In the genomic region with DNA sequence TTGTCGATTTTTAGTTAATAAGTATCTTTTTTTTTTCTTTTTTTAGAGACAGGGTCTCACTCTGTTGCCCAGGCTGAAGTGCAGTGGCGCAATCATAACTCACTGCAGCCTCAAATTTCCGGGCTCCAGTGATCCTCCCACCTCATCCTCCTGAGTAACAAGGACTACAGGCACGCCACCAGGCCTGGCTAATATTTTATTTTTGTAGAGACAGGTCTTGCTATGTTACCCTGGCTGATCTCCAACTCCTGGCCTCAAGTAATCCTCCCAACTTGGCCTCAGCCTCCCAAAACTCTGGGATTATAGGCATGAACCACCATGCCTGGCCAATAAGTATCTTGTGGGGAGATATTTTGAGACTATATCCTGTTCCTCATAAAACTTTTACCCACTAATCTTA, we compare ENCODE assay signal across 13 cellular contexts. TPM values are rescaled to one million over a fixed set of nuclear protein-coding genes. Genes with fewer than 3 reads are reported as not detected.
DNase-seq lines count a peak whose midpoint lies in the region; ATAC-seq and TF ChIP-seq lines count a peak whose summit lies in the region.
"Had no signal": no experiment of that assay in that cellular context is flagged by ENCODE, and none has a peak within 500 bp of the region (broad histone marks: within the 10 kb centered on the region; RNA-seq: fewer than 3 reads in every experiment).

No MANE protein-coding gene starts in this region.

- peak; percentile 33 for ATAC-seq in GM21515 (IDR thresholded peaks at IDR 0.05; ENCODE audit: unreplicated experiment)
- ATAC-seq in HG02798 (IDR thresholded peaks at IDR 0.05; ENCODE audit: poor library complexity, unreplicated experiment): no peak
- no peak for ATAC-seq in GM18868 (IDR thresholded peaks at IDR 0.05; ENCODE audit: unreplicated experiment)
- ATAC-seq: effector memory CD8-positive, alpha-beta T cell had no signal

- DNase-seq in GF-D8 (lab: John Stamatoyannopoulos, UW) (peak; percentile 53), Kasumi-1 (lab: John Stamatoyannopoulos, UW) (peak; percentile 5 to 22), esophagus squamous epithelium (lab: John Stamatoyannopoulos, UW) (no peak), NCI-H1694 (lab: John Stamatoyannopoulos, UW) (no peak), right atrium auricular region (ENCODE audit: low spot score) (no peak)
- DNase-seq: activated naive CD4-positive, alpha-beta T cell; Calu3; effector memory CD8-positive, alpha-beta T cell; NCI-H345; T-helper 9 cell had no signal

- H3K4me1 ChIP-seq in esophagus squamous epithelium: no peaks in the 10 kb centered on the region
- H3K4me1 ChIP-seq in right atrium auricular region: no peaks in the 10 kb centered on the region

- H3K4me3 ChIP-seq in esophagus squamous epithelium: no peak overlapping the region
- no peak overlapping the region for H3K4me3 ChIP-seq in right atrium auricular region

- H3K27ac ChIP-seq in esophagus squamous epithelium (peak overlapping the region in 3 of 4 donors; percentile 16 to 55 (median 50)), right atrium auricular region (no peak overlapping the region)

- TF ChIP-seq CTCF in esophagus squamous epithelium (IDR thresholded peaks at IDR 0.05) (no peak), right atrium auricular region (IDR thresholded peaks at IDR 0.05) (no peak)

- intact Hi-C loops in esophagus squamous epithelium (cut with DNase I): no loop called here

- H3K9me3 ChIP-seq in esophagus squamous epithelium: no peaks in the 10 kb centered on the region
- no peaks in the 10 kb centered on the region for H3K9me3 ChIP-seq in right atrium auricular region

- TF ChIP-seq POLR2A in esophagus squamous epithelium (IDR thresholded peaks at IDR 0.05): no peak

- WGBS in esophagus squamous epithelium, 2 donors: 54 to 68% methylated on average over 4 of the region's 4 CpGs

- H3K27me3 ChIP-seq in esophagus squamous epithelium (no peaks in the 10 kb centered on the region), right atrium auricular region (no peaks in the 10 kb centered on the region)

- no peaks in the 10 kb centered on the region for H3K36me3 ChIP-seq in esophagus squamous epithelium
- no peaks in the 10 kb centered on the region for H3K36me3 ChIP-seq in right atrium auricular region

RNA-seq across cellular contexts. Expression of gene ARID3B, which starts 29.4 kb away (rescaled TPM):
- 10 to 100 TPM in 1 of 4 donors, 1 to 10 TPM in 3; 4.5 to 11.6 (median 6.4) TPM for total RNA-seq in esophagus squamous epithelium
- 1 to 10 TPM; 1.8 to 3.5 TPM for total RNA-seq in right atrium auricular region

RNA-seq across cellular contexts. Expression of gene UBL7, which starts 50.6 kb away (rescaled TPM):
- total RNA-seq in esophagus squamous epithelium (10 to 100 TPM; 31.2 to 44.0 (median 35.2) TPM), right atrium auricular region (10 to 100 TPM; 65.4 to 68.2 TPM)

Comparison
In these comparisons a context has a peak if more than half of its experiments do, and no peak if none do; other contexts are left out.
1. DNase-seq: peak in GF-D8 (single experiment) and Kasumi-1 (2 of 2); none in esophagus squamous epithelium (single experiment), NCI-H1694 (single experiment) and right atrium auricular region (single experiment).
2. H3K27ac ChIP-seq: peak in esophagus squamous epithelium (3 of 4); none in right atrium auricular region (0 of 2).